Comparison of ENCODE assay signal across 8 cellular contexts in the genomic region with DNA sequence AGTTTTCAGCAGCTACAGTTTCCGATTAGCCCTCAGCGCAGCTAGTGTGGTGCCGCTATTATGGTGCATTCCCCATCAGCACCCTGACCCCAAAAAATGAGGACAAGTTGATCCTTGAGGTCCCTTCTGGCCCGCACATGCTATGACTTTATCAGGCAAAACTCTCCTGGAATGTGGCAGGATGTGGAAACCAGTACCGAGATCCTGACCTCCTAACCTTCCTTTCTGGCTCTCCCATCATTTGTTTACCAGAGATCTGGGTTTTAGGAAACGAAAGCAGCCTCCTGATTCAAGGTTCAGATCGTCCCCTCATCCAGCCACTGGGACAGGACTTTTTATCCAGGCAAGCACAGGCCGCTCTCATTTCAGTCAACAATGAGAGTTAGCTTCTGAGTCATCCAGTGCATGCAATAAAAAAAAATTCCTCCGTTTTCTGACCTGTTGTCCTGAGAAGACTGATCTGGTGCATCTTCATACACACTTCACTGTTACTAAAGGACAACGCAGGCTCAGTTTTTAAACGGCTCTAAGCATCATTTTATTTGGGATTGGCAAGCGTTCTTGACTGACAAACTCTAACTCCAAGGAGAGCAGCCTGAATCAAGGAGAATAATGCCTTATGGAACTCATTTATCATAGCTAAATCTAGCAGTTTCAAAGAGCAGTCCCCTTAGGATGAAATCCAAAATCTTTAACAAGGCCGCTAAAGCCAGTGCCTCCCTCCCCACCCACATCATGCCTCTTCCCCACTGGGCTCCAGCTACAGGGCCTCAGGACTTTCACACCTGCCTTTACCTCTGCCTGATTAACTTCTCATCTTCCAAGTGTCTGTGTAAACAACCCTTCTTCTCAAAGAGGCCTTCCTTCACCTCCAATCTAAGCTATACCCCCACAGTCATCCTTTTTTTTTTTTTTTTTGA. TPM values are rescaled to one million over a fixed set of nuclear protein-coding genes. Genes with fewer than 3 reads are reported as not detected.
DNase-seq lines count a peak whose midpoint lies in the region; ATAC-seq and TF ChIP-seq lines count a peak whose summit lies in the region.
"Had no signal": no experiment of that assay in that cellular context is flagged by ENCODE, and none has a peak within 500 bp of the region (broad histone marks: within the 10 kb centered on the region; RNA-seq: fewer than 3 reads in every experiment).

No MANE protein-coding gene starts in this region.

- TF ChIP-seq POLR2A in vagina (IDR thresholded peaks at IDR 0.05), result no peak

- H3K4me3 ChIP-seq in vagina, result peak overlapping the region in 1 of 2 donors; percentile 2

- H3K27ac Mint-ChIP-seq in endothelial cell (ENCODE audit: unreplicated experiment), result peak overlapping the region; percentile 79
- H3K27ac Mint-ChIP-seq in mesothelial cell of epicardium, result peak overlapping the region; percentile 88
- H3K27ac Mint-ChIP-seq in activated CD8-positive, alpha-beta T cell treated with anti-CD3 and anti-CD28 coated beads, Interleukin-2, amount 10 ng/mL, durations not matched to agents 7 days and 5 days, result no peak overlapping the region

- intact Hi-C loops in vagina (cut with DNase I), result no loop called here

- TF ChIP-seq CTCF in endothelial cell (IDR thresholded peaks at IDR 0.05; ENCODE audit: unreplicated experiment), result no peak
- TF ChIP-seq CTCF in mesothelial cell of epicardium (IDR thresholded peaks at IDR 0.05; ENCODE audit: unreplicated experiment), result no peak
- no peak for TF ChIP-seq CTCF in vagina (IDR thresholded peaks at IDR 0.05)

- H3K4me3 Mint-ChIP-seq in endothelial cell (ENCODE audit: unreplicated experiment), result peak overlapping the region; percentile 38
- no peak overlapping the region for H3K4me3 Mint-ChIP-seq in mesothelial cell of epicardium
- H3K4me3 Mint-ChIP-seq in activated CD8-positive, alpha-beta T cell treated with anti-CD3 and anti-CD28 coated beads, Interleukin-2, amount 10 ng/mL, durations not matched to agents 7 days and 5 days, result no peak overlapping the region

- H3K9me3 Mint-ChIP-seq in endothelial cell (ENCODE audit: unreplicated experiment) (no peaks in the 10 kb centered on the region), mesothelial cell of epicardium (peaks cover 3% of the 10 kb centered on the region)
- H3K9me3 Mint-ChIP-seq in activated CD8-positive, alpha-beta T cell treated with anti-CD3 and anti-CD28 coated beads, Interleukin-2, amount 10 ng/mL, durations not matched to agents 7 days and 5 days (ENCODE audit: insufficient read depth), result no peaks in the 10 kb centered on the region

- no peaks in the 10 kb centered on the region for H3K27me3 Mint-ChIP-seq in endothelial cell (ENCODE audit: unreplicated experiment)
- no peaks in the 10 kb centered on the region for H3K27me3 Mint-ChIP-seq in mesothelial cell of epicardium (ENCODE audit: low read depth)
- peaks cover 2% of the 10 kb centered on the region for H3K27me3 Mint-ChIP-seq in activated CD8-positive, alpha-beta T cell treated with anti-CD3 and anti-CD28 coated beads, Interleukin-2, amount 10 ng/mL, durations not matched to agents 7 days and 5 days (ENCODE audit: low read depth)

- no peak for ATAC-seq in HG03159 (IDR thresholded peaks at IDR 0.05; ENCODE audit: unreplicated experiment)
- ATAC-seq in activated CD8-positive, alpha-beta T cell treated with anti-CD3 and anti-CD28 coated beads, Interleukin-2, amount 10 ng/mL, durations not matched to agents 7 days and 5 days, result no peak

- CTCF ChIA-PET in activated CD8-positive, alpha-beta T cell treated with anti-CD3 and anti-CD28 coated beads, Interleukin-2, amount 10 ng/mL, durations not matched to agents 7 days and 5 days (lab: Charles Lee), result interaction anchor here (1.4 kb wide), 1 partner anchor 30 kb away, joined by 5 read pairs; no protein-coding TSS in a partner anchor

- H3K27me3 ChIP-seq in vagina, result no peaks in the 10 kb centered on the region

- no peaks in the 10 kb centered on the region for H3K36me3 ChIP-seq in vagina

- H3K9me3 ChIP-seq in vagina, result no peaks in the 10 kb centered on the region

- H3K4me1 Mint-ChIP-seq in endothelial cell (ENCODE audit: unreplicated experiment) (peaks cover 37% of the 10 kb centered on the region), mesothelial cell of epicardium (peaks cover 37% of the 10 kb centered on the region)
- no peaks in the 10 kb centered on the region for H3K4me1 Mint-ChIP-seq in activated CD8-positive, alpha-beta T cell treated with anti-CD3 and anti-CD28 coated beads, Interleukin-2, amount 10 ng/mL, durations not matched to agents 7 days and 5 days (ENCODE audit: low read depth)

- DNase-seq in MV-4-11 (lab: John Stamatoyannopoulos, UW) (peak; percentile 23), endothelial cell (ENCODE audit: low spot score) (no peak), mesothelial cell of epicardium (ENCODE audit: low spot score in 2 of 2, unreplicated experiment in 2 of 2) (no peak), vagina (ENCODE audit: extremely low spot score in 2 of 2) (peak in 1 of 2 donors; percentile 98), OCI-M2 (lab: John Stamatoyannopoulos, UW; ENCODE audit: unreplicated experiment) (no peak)
- no peak for DNase-seq in activated CD8-positive, alpha-beta T cell treated with anti-CD3 and anti-CD28 coated beads, Interleukin-2, amount 10 ng/mL, durations not matched to agents 7 days and 5 days
- DNase-seq: Karpas-422 had no signal

- POLR2A ChIA-PET in activated CD8-positive, alpha-beta T cell treated with anti-CD3 and anti-CD28 coated beads, Interleukin-2, amount 10 ng/mL, durations not matched to agents 7 days and 5 days (lab: Charles Lee), result no interaction called here

- H3K27ac ChIP-seq in vagina, result peak overlapping the region; percentile 91

- H3K36me3 Mint-ChIP-seq in endothelial cell (ENCODE audit: low read depth, unreplicated experiment), result peaks cover 7% of the 10 kb centered on the region
- no peaks in the 10 kb centered on the region for H3K36me3 Mint-ChIP-seq in mesothelial cell of epicardium
- no peaks in the 10 kb centered on the region for H3K36me3 Mint-ChIP-seq in activated CD8-positive, alpha-beta T cell treated with anti-CD3 and anti-CD28 coated beads, Interleukin-2, amount 10 ng/mL, durations not matched to agents 7 days and 5 days (ENCODE audit: low read depth)

- peaks cover 63% of the 10 kb centered on the region for H3K4me1 ChIP-seq in vagina

RNA-seq across cellular contexts. Expression of a gene that starts 17.1 kb away (rescaled TPM):
- total RNA-seq in endothelial cell (ENCODE audit: unreplicated experiment), result 125 TPM
- 121 to 131 TPM (median 122 TPM) in 3 replicates for total RNA-seq in mesothelial cell of epicardium
- total RNA-seq in vagina, result 181 TPM
- total RNA-seq in activated CD8-positive, alpha-beta T cell treated with anti-CD3 and anti-CD28 coated beads, Interleukin-2, amount 10 ng/mL, durations not matched to agents 7 days and 5 days, result 1 to 10 TPM; 9.4 to 9.5 TPM

Comparison
In these comparisons a context has a peak if more than half of its experiments do, and no peak if none do; other contexts are left out.
1. RNA of a gene that starts 17.1 kb away (total RNA-seq): 181 TPM in vagina (single experiment), 125 TPM in endothelial cell (single experiment) and 121 to 131 TPM in mesothelial cell of epicardium; 9.4 to 9.5 TPM in activated CD8-positive, alpha-beta T cell treated with anti-CD3 and anti-CD28 coated beads, Interleukin-2, amount 10 ng/mL, durations not matched to agents 7 days and 5 days; every median in the first group is over 10 times any median in the second.